Comparison of ENCODE assay signal across 12 cellular contexts in genomic region chr2:3217646-3218045, GRCh38.
"Had no signal": no experiment of that assay in that cellular context is flagged by ENCODE, and none has a peak within 500 bp of the region (broad histone marks: within the 10 kb centered on the region; RNA-seq: fewer than 3 reads in every experiment).

No MANE protein-coding gene starts in this region.

- H3K4me3 Mint-ChIP-seq: neural crest cell had no signal

- H3K4me3 ChIP-seq: ascending aorta, gastrocnemius medialis, left ventricle myocardium inferior, pancreas, uterus had no signal

- H3K36me3 ChIP-seq: gastrocnemius medialis, left ventricle myocardium inferior, pancreas, uterus had no signal

- H3K27me3 ChIP-seq: ascending aorta, gastrocnemius medialis, pancreas, uterus had no signal

- DNase-seq: activated effector memory CD4-positive, alpha-beta T cell treated with Interleukin-2 at 50 U/mL for 16 hours; gastrocnemius medialis; kidney; left ventricle myocardium inferior; mesenchymal stem cell; pancreas; stimulated activated CD4-positive, alpha-beta T cell treated with anti-CD3 and anti-CD28 coated beads, Interleukin-4, amount 100 ng/mL, for 1 hour; stimulated activated CD8-positive, alpha-beta memory T cell treated with anti-CD3 and anti-CD28 coated beads, Interleukin-4, amount 100 ng/mL, for 48 hours; T-helper 1 cell; uterus had no signal

- ATAC-seq: gastrocnemius medialis, pancreas had no signal

- H3K4me1 Mint-ChIP-seq: neural crest cell had no signal

- H3K4me1 ChIP-seq: ascending aorta, gastrocnemius medialis, left ventricle myocardium inferior, pancreas, uterus had no signal

- H3K9me3 ChIP-seq: gastrocnemius medialis, pancreas had no signal

- H3K27ac ChIP-seq: ascending aorta, gastrocnemius medialis, left ventricle myocardium inferior, pancreas, uterus had no signal
